ENCODE assay signal across 31 cellular contexts in genomic region chr10:110914411-110914810, GRCh38. TPM values are rescaled to one million over a fixed set of nuclear protein-coding genes. Genes with fewer than 3 reads are reported as not detected.
DNase-seq lines count a peak whose midpoint lies in the region; ATAC-seq and TF ChIP-seq lines count a peak whose summit lies in the region.
"Had no signal": no experiment of that assay in that cellular context is flagged by ENCODE, and none has a peak within 500 bp of the region (broad histone marks: within the 10 kb centered on the region; RNA-seq: fewer than 3 reads in every experiment).

No MANE protein-coding gene starts in this region.

- no peak overlapping the region for H3K4me3 Mint-ChIP-seq in activated T-cell treated with anti-CD3 and anti-CD28 coated beads, Interleukin-2, amount 50 U/mL, for 24 hours
- H3K4me3 Mint-ChIP-seq in stimulated activated memory B cell treated with anti-CD40 and anti-IgM and Interleukin-4, amounts not matched to agents 10 μg/mL and 1 μg/mL and 100 μg/mL, for 72 hours, result no peak overlapping the region
- H3K4me3 Mint-ChIP-seq: activated CD4-positive, alpha-beta memory T cell treated with anti-CD3 and anti-CD28 coated beads for 36 hours; activated naive CD8-positive, alpha-beta T cell; CD8-positive, alpha-beta T cell; mesothelial cell of epicardium had no signal

- no peaks in the 10 kb centered on the region for H3K27me3 Mint-ChIP-seq in activated T-cell treated with anti-CD3 and anti-CD28 coated beads, Interleukin-2, amount 50 U/mL, for 24 hours
- H3K27me3 Mint-ChIP-seq in stimulated activated memory B cell treated with anti-CD40 and anti-IgM and Interleukin-4, amounts not matched to agents 10 μg/mL and 1 μg/mL and 100 μg/mL, for 72 hours, result no peaks in the 10 kb centered on the region
- H3K27me3 Mint-ChIP-seq: activated CD4-positive, alpha-beta memory T cell treated with anti-CD3 and anti-CD28 coated beads for 36 hours; activated naive CD8-positive, alpha-beta T cell had no signal

- H3K36me3 ChIP-seq in fibroblast of lung (ENCODE audit: control insufficient read depth, insufficient read depth, low read length), result no peaks in the 10 kb centered on the region
- H3K36me3 ChIP-seq: HAP-1, right lobe of liver, vagina had no signal

- H3K4me2 ChIP-seq in fibroblast of lung (ENCODE audit: extremely low read depth, insufficient read depth, low read length), result no peak overlapping the region

- H3K36me3 Mint-ChIP-seq in activated T-cell treated with anti-CD3 and anti-CD28 coated beads, Interleukin-2, amount 50 U/mL, for 24 hours (ENCODE audit: low read depth), result peaks cover 61% of the 10 kb centered on the region
- peaks cover 9% of the 10 kb centered on the region for H3K36me3 Mint-ChIP-seq in stimulated activated memory B cell treated with anti-CD40 and anti-IgM and Interleukin-4, amounts not matched to agents 10 μg/mL and 1 μg/mL and 100 μg/mL, for 72 hours

- H3K79me2 ChIP-seq in fibroblast of lung (ENCODE audit: control insufficient read depth, insufficient read depth, low read length), result no peaks in the 10 kb centered on the region

- no peaks in the 10 kb centered on the region for H3K9me3 ChIP-seq in fibroblast of lung (ENCODE audit: control insufficient read depth, insufficient read depth, low read depth, low read length)
- H3K9me3 ChIP-seq: HAP-1, heart right ventricle, right lobe of liver, tibial artery, vagina had no signal

- peaks cover 2% of the 10 kb centered on the region for H3K4me1 ChIP-seq in fibroblast of lung (ENCODE audit: control insufficient read depth, extremely low read depth, insufficient read depth, low read length)

- no peak for TF ChIP-seq CTCF in fibroblast of lung (conservative IDR thresholded peaks at IDR 0.05 in 1 of 2, IDR thresholded peaks at IDR 0.05 in 1 of 2; ENCODE audit: low read depth in 1 of 2, low read length in 2 of 2)

- peaks cover 40% of the 10 kb centered on the region for H3K4me1 Mint-ChIP-seq in activated T-cell treated with anti-CD3 and anti-CD28 coated beads, Interleukin-2, amount 50 U/mL, for 24 hours (ENCODE audit: low read depth)
- peaks cover 30% of the 10 kb centered on the region for H3K4me1 Mint-ChIP-seq in stimulated activated memory B cell treated with anti-CD40 and anti-IgM and Interleukin-4, amounts not matched to agents 10 μg/mL and 1 μg/mL and 100 μg/mL, for 72 hours

- no peak for ATAC-seq in stimulated activated memory B cell treated with anti-CD40 and anti-IgM and Interleukin-4, amounts not matched to agents 10 μg/mL and 1 μg/mL and 100 μg/mL, for 72 hours
- ATAC-seq in GM18909 (IDR thresholded peaks at IDR 0.05; ENCODE audit: poor library complexity, unreplicated experiment), result no peak
- ATAC-seq: CD8-positive, alpha-beta T cell; heart right ventricle; right lobe of liver had no signal

- no peak overlapping the region for H3K4me3 ChIP-seq in fibroblast of lung (replicated peaks in 1 of 4; ENCODE audit: control extremely low read depth in 1 of 4, insufficient read depth in 1 of 4, low read depth in 3 of 4, low read length in 4 of 4)
- H3K4me3 ChIP-seq: coronary artery, HAP-1, heart right ventricle, right lobe of liver, tibial artery, vagina had no signal

- no peaks in the 10 kb centered on the region for H4K20me1 ChIP-seq in fibroblast of lung (ENCODE audit: control insufficient read depth, extremely low read depth, insufficient read depth, low read length)

- no peaks in the 10 kb centered on the region for H3K9me3 Mint-ChIP-seq in activated T-cell treated with anti-CD3 and anti-CD28 coated beads, Interleukin-2, amount 50 U/mL, for 24 hours
- no peaks in the 10 kb centered on the region for H3K9me3 Mint-ChIP-seq in stimulated activated memory B cell treated with anti-CD40 and anti-IgM and Interleukin-4, amounts not matched to agents 10 μg/mL and 1 μg/mL and 100 μg/mL, for 72 hours
- H3K9me3 Mint-ChIP-seq: activated CD4-positive, alpha-beta memory T cell treated with anti-CD3 and anti-CD28 coated beads for 36 hours; activated T-helper 2 cell treated with anti-CD3 and anti-CD28 coated beads, Interferon-gamma antibody, Interleukin-2, Interleukin-4, amounts not matched to agents 10 μg/mL and 5 μg/mL and 100 μg/mL, durations not matched to agents 14 hours and 24 hours and 36 hours; CD8-positive, alpha-beta T cell; mesothelial cell of epicardium had no signal

- no peak for DNase-seq in activated T-cell treated with anti-CD3 and anti-CD28 coated beads, Interleukin-2, amount 50 U/mL, for 24 hours
- no peak for DNase-seq in activated T-cell treated with anti-CD3 and anti-CD28 coated beads, Interleukin-2, amount 50 U/mL, for 48 hours
- peak; percentile 13 for DNase-seq in OCI-M1 (lab: John Stamatoyannopoulos, UW)
- DNase-seq in fibroblast of lung (ENCODE audit: low read depth in 2 of 2), result peak; percentile 46 to 54
- no peak for DNase-seq in T-helper 1 cell
- DNase-seq in AG08396 (ENCODE audit: low spot score), result no peak
- DNase-seq: activated CD4-positive, alpha-beta memory T cell treated with anti-CD3 and anti-CD28 coated beads for 36 hours; activated CD4-positive, CD25-positive, alpha-beta regulatory T cell treated with anti-CD3 and anti-CD28 coated beads, Interleukin-2, amount 50 U/mL, for 72 hours; activated CD8-positive, alpha-beta memory T cell treated with anti-CD3 and anti-CD28 coated beads, Interleukin-2, amount 50 U/mL, for 4 hours; AML-193; CD8-positive, alpha-beta T cell; effector memory CD4-positive, alpha-beta T cell; foreskin melanocyte; heart right ventricle; Karpas-422; kidney; NCI-H1436; NCI-H2107; NCI-H446; NCI-H748 treated with DMSO at 0.1 percent for 48 hours; right lobe of liver; tibial artery had no signal

- peak overlapping the region; percentile 26 for H3K27ac Mint-ChIP-seq in activated T-cell treated with anti-CD3 and anti-CD28 coated beads, Interleukin-2, amount 50 U/mL, for 24 hours
- H3K27ac Mint-ChIP-seq in stimulated activated memory B cell treated with anti-CD40 and anti-IgM and Interleukin-4, amounts not matched to agents 10 μg/mL and 1 μg/mL and 100 μg/mL, for 72 hours, result peak overlapping the region; percentile 27
- H3K27ac Mint-ChIP-seq: activated CD4-positive, alpha-beta memory T cell treated with anti-CD3 and anti-CD28 coated beads for 36 hours; activated naive CD8-positive, alpha-beta T cell; activated T-helper 2 cell treated with anti-CD3 and anti-CD28 coated beads, Interferon-gamma antibody, Interleukin-2, Interleukin-4, amounts not matched to agents 10 μg/mL and 5 μg/mL and 100 μg/mL, durations not matched to agents 14 hours and 24 hours and 36 hours; CD8-positive, alpha-beta T cell; mesothelial cell of epicardium had no signal

- H3K9ac ChIP-seq in fibroblast of lung (ENCODE audit: insufficient read depth, low read length), result no peak overlapping the region

- no peaks in the 10 kb centered on the region for H3K27me3 ChIP-seq in fibroblast of lung (ENCODE audit: control insufficient read depth, insufficient read depth, low read length)
- H3K27me3 ChIP-seq: heart right ventricle, right lobe of liver, tibial artery, vagina had no signal

- no peak overlapping the region for H3K27ac ChIP-seq in fibroblast of lung (ENCODE audit: insufficient read depth, low read length)
- H3K27ac ChIP-seq: coronary artery, epithelial cell of prostate, heart right ventricle, right lobe of liver, tibial artery, vagina had no signal

- H2AFZ ChIP-seq in fibroblast of lung (ENCODE audit: low read length), result no peak overlapping the region

RNA-seq across cellular contexts. Expression of gene BBIP1, which starts 4.6 kb away (rescaled TPM):
- total RNA-seq in fibroblast of lung, result 21.6 and 31.7 TPM in 2 replicates
- polyA plus RNA-seq in fibroblast of lung, result 27.6 and 30.1 TPM in 2 replicates
- polyA plus RNA-seq in fibroblast of lung (2012), result 27.9 and 40.0 TPM in 2 replicates
- polyA minus RNA-seq in fibroblast of lung (ENCODE audit: low replicate concordance), result 0.47 and 4.3 TPM in 2 replicates

RNA-seq across cellular contexts. Expression of gene SHOC2, which starts 5.0 kb away (rescaled TPM):
- 62.1 and 83.6 TPM in 2 replicates for total RNA-seq in fibroblast of lung
- polyA plus RNA-seq in fibroblast of lung, result 35.9 and 45.3 TPM in 2 replicates
- polyA plus RNA-seq in fibroblast of lung (2012), result 30.3 and 38.2 TPM in 2 replicates
- 9.2 and 10.2 TPM in 2 replicates for polyA minus RNA-seq in fibroblast of lung (ENCODE audit: low replicate concordance)

RNA-seq across cellular contexts. Expression of gene PDCD4, which starts 42.7 kb away (rescaled TPM):
- total RNA-seq in fibroblast of lung, result 61.4 and 83.7 TPM in 2 replicates
- 48.5 and 54.6 TPM in 2 replicates for polyA plus RNA-seq in fibroblast of lung
- 56.6 and 59.0 TPM in 2 replicates for polyA plus RNA-seq in fibroblast of lung (2012)
- 3.8 and 6.1 TPM in 2 replicates for polyA minus RNA-seq in fibroblast of lung (ENCODE audit: low replicate concordance)

Comparison
In these comparisons a context has a peak if more than half of its experiments do, and no peak if none do; other contexts are left out.
1. DNase-seq: peak in OCI-M1 (single experiment) and fibroblast of lung (2 of 2); none in activated T-cell treated with anti-CD3 and anti-CD28 coated beads, Interleukin-2, amount 50 U/mL, for 24 hours (single experiment), activated T-cell treated with anti-CD3 and anti-CD28 coated beads, Interleukin-2, amount 50 U/mL, for 48 hours (0 of 2), T-helper 1 cell (0 of 5) and AG08396 (single experiment).